ENCODE assay signal across 1 cellular context in genomic region chr13:44801990-44802389, GRCh38.
TF ChIP-seq lines count a peak whose summit lies in the region.

No MANE protein-coding gene starts in this region.

TF ChIP-seq in WTC11, 78 proteins besides CTCF, POLR2A, EP300 and RAD21 (continued from another document):
- TF ChIP-seq PRDM15 (CRISPR knock-in tag; IDR thresholded peaks at IDR 0.05) (no peak), JUN (CRISPR knock-in tag; IDR thresholded peaks at IDR 0.05) (no peak), ZBTB43 (CRISPR knock-in tag; IDR thresholded peaks at IDR 0.05) (no peak), ZBTB21 (CRISPR knock-in tag; IDR thresholded peaks at IDR 0.05; ENCODE audit: borderline replicate concordance) (no peak), NR2C2 (CRISPR knock-in tag; IDR thresholded peaks at IDR 0.05) (no peak), CDX4 (CRISPR knock-in tag; IDR thresholded peaks at IDR 0.05; ENCODE audit: borderline replicate concordance) (no peak), FOXJ3 (CRISPR knock-in tag; IDR thresholded peaks at IDR 0.05; ENCODE audit: borderline replicate concordance) (no peak), SMAD4 (CRISPR knock-in tag; IDR thresholded peaks at IDR 0.05) (no peak), GABPB1 (CRISPR knock-in tag; IDR thresholded peaks at IDR 0.05) (no peak), TCF7 (CRISPR knock-in tag; IDR thresholded peaks at IDR 0.05; ENCODE audit: low read depth) (no peak)
